In the genomic region with DNA sequence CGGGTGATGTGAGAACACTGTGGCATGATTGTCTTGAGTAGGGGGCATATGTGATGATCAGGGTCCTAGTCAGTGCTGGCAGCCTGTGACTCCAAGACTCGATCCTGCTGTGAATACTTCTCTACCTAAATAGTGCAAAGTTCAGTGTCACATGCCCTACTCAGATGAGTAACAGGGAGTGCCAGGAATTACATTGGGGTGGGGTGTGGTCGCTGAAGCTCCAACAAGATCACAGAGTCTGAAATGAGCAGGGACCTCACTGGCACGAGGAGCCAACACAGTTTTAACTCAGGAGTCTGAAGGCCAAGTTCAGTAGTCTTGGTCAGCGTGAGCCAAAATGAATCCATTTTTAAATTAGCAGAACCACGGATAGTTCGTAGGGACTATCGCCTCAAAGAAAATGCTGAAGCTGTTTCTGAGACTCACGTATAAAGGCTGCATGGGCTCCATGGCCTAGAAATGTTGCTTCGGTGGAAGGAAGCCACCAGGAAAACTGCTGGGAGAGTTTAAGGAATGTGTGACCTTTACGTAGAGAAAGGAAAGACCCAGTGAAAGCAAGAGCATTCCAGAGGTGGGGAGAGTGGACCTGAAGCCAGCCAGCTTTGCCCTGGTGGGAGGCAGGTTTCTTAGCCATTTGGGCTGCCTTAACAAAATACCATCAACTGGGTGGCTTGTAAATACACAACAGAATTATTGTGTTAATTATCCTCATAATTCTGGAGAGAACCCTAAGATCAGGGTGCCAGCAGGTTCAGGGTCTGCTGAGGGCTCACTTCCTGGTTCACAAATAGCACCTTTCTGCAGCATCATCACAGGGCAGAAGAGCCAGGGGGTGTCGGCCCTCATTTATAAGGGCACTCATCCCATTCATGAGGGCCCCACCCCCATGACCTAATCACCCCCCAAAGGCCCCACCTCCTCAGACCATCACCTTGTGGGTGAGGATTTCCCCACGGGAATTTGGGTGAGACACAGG, we compare ENCODE assay signal across 16 cellular contexts.
DNase-seq lines count a peak whose midpoint lies in the region; ATAC-seq and TF ChIP-seq lines count a peak whose summit lies in the region.
"Had no signal": no experiment of that assay in that cellular context is flagged by ENCODE, and none has a peak within 500 bp of the region (broad histone marks: within the 10 kb centered on the region; RNA-seq: fewer than 3 reads in every experiment).

No MANE protein-coding gene starts in this region.

- H3K4me3 Mint-ChIP-seq in brain, result no peak overlapping the region
- H3K4me3 Mint-ChIP-seq: activated CD4-positive, alpha-beta T cell treated with anti-CD3 and anti-CD28 coated beads for 36 hours had no signal

- no peak overlapping the region for H3K27ac ChIP-seq in upper lobe of right lung
- H3K27ac ChIP-seq: gastroesophageal sphincter, suprapubic skin had no signal

- no peaks in the 10 kb centered on the region for H3K27me3 ChIP-seq in upper lobe of right lung
- H3K27me3 ChIP-seq: gastroesophageal sphincter, suprapubic skin had no signal

- no peaks in the 10 kb centered on the region for H3K9me3 ChIP-seq in upper lobe of right lung
- H3K9me3 ChIP-seq: gastroesophageal sphincter, suprapubic skin had no signal

- H3K4me1 ChIP-seq in upper lobe of right lung, result no peaks in the 10 kb centered on the region

- no peaks in the 10 kb centered on the region for H3K27me3 Mint-ChIP-seq in brain
- H3K27me3 Mint-ChIP-seq: activated CD4-positive, alpha-beta T cell treated with anti-CD3 and anti-CD28 coated beads for 36 hours had no signal

- peaks cover 0 to 23% (median 13%) of the 10 kb centered on the region in 5 experiments for H3K9me3 Mint-ChIP-seq in brain

- no peak for TF ChIP-seq CTCF in brain (conservative IDR thresholded peaks at IDR 0.05)
- TF ChIP-seq CTCF in upper lobe of right lung (IDR thresholded peaks at IDR 0.05), result no peak

- ATAC-seq in upper lobe of right lung, result peak; percentile 54
- no peak for ATAC-seq in HG02588 (IDR thresholded peaks at IDR 0.05; ENCODE audit: unreplicated experiment)
- ATAC-seq: activated CD4-positive, alpha-beta T cell treated with anti-CD3 and anti-CD28 coated beads for 36 hours; gastroesophageal sphincter; left cardiac atrium had no signal

- intact Hi-C loops in upper lobe of right lung (cut with DNase I), result no loop called here

- H3K36me3 Mint-ChIP-seq in brain, result peaks cover 29% of the 10 kb centered on the region

- peak overlapping the region in 4 of 5 experiments; percentile 31 to 83 (median 51) for H3K27ac Mint-ChIP-seq in brain
- H3K27ac Mint-ChIP-seq: activated CD4-positive, alpha-beta T cell treated with anti-CD3 and anti-CD28 coated beads for 36 hours had no signal

- H3K4me1 Mint-ChIP-seq in brain, result peaks cover 57% of the 10 kb centered on the region

- DNase-seq in activated CD8-positive, alpha-beta memory T cell treated with anti-CD3 and anti-CD28 coated beads, Interleukin-2, amount 50 U/mL, for 48 hours, result peak; percentile 32
- no peak for DNase-seq in activated CD8-positive, alpha-beta memory T cell treated with anti-CD3 and anti-CD28 coated beads for 24 hours
- DNase-seq in iPS-NIHi7 (ENCODE audit: extremely low spot score) (peak; percentile 47), upper lobe of right lung (no peak)
- DNase-seq in activated CD4-positive, CD25-positive, alpha-beta regulatory T cell treated with anti-CD3 and anti-CD28 coated beads, Interleukin-2, amount 50 U/mL, for 72 hours, result no peak
- DNase-seq in activated CD4-positive, alpha-beta T cell treated with anti-CD3 and anti-CD28 coated beads for 1 hour, result no peak
- DNase-seq: 8988T; activated CD4-positive, alpha-beta T cell treated with anti-CD3 and anti-CD28 coated beads for 36 hours; activated T-cell treated with anti-CD3 and anti-CD28 coated beads, Interleukin-2, amount 50 U/mL, for 48 hours; left cardiac atrium; T-helper 1 cell had no signal

- H3K36me3 ChIP-seq in upper lobe of right lung, result no peaks in the 10 kb centered on the region
- H3K36me3 ChIP-seq: suprapubic skin had no signal

- H3K4me3 ChIP-seq in upper lobe of right lung, result no peak overlapping the region
- H3K4me3 ChIP-seq: gastroesophageal sphincter, skin epidermis, suprapubic skin had no signal

Comparison
In these comparisons a context has a peak if more than half of its experiments do, and no peak if none do; other contexts are left out.
1. DNase-seq: peak in activated CD8-positive, alpha-beta memory T cell treated with anti-CD3 and anti-CD28 coated beads, Interleukin-2, amount 50 U/mL, for 48 hours (single experiment) and iPS-NIHi7 (single experiment); none in activated CD8-positive, alpha-beta memory T cell treated with anti-CD3 and anti-CD28 coated beads for 24 hours (single experiment), upper lobe of right lung (single experiment), activated CD4-positive, CD25-positive, alpha-beta regulatory T cell treated with anti-CD3 and anti-CD28 coated beads, Interleukin-2, amount 50 U/mL, for 72 hours (single experiment) and activated CD4-positive, alpha-beta T cell treated with anti-CD3 and anti-CD28 coated beads for 1 hour (single experiment).